Comparison of ENCODE assay signal across 7 cellular contexts in the genomic region with DNA sequence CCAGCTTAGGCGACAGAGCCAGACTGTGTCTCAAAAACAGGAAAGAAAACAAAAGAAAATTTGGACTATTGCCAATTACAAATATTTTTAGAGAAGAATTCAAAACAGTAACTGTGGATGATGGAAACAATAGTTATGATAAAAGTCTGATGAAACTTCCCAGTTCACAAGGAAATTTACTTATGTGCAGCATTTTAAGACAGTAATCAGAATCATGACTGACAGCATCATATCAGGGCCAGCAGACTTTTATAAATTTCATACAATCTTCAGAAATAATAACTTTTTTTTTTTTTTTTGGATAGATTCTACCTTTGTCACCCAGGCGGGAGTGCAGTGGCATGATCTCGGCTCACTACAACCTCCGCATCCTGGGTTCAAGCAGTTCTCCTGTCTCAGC. TPM values are rescaled to one million over a fixed set of nuclear protein-coding genes. Genes with fewer than 3 reads are reported as not detected.
DNase-seq lines count a peak whose midpoint lies in the region; ATAC-seq and TF ChIP-seq lines count a peak whose summit lies in the region.
"Not testable (repeated sequence)": the region's sequence is repeated elsewhere in the genome, so short reads cannot be mapped to it uniquely, and the experiment has no call there.

Gene NPIPB5, plus strand, starts transcription at position 301 of the 400 bp plus-strand sequence. CDS start 2,911 bp downstream, outside the sequence.

- DNase-seq in HT-29 (ENCODE audit: low spot score); activated CD4-positive, alpha-beta T cell treated with anti-CD3 and anti-CD28 coated beads, Interleukin-2, amount 10 ng/mL, durations not matched to agents 24 days and 14 days; body of pancreas; fibroblast of lung (ENCODE audit: low read depth in 2 of 2); kidney epithelial cell (ENCODE audit: low read depth); natural killer cell treated with Interleukin-12 subunit alpha and Interleukin-12 subunit beta and Interleukin-15 and Interleukin-18, amount 100 ng/mL, for 72 hours (ENCODE audit: low spot score); spleen: not testable (repeated sequence)

- TF ChIP-seq CTCF in body of pancreas (IDR thresholded peaks at IDR 0.05); fibroblast of lung (conservative IDR thresholded peaks at IDR 0.05 in 1 of 2, IDR thresholded peaks at IDR 0.05 in 1 of 2; ENCODE audit: low read depth in 1 of 2, low read length in 2 of 2); kidney epithelial cell (IDR thresholded peaks at IDR 0.05; ENCODE audit: insufficient read depth, low read length, poor library complexity, severe bottlenecking); spleen (IDR thresholded peaks at IDR 0.05 in 8 of 11, conservative IDR thresholded peaks at IDR 0.05 in 3 of 11): not testable (repeated sequence)

- no CpG with 5 or more reads among the region's 4 CpGs for WGBS in body of pancreas, 2 donors
- no CpG with 5 or more reads among the region's 4 CpGs for WGBS in spleen, 5 donors

- H3K27ac Mint-ChIP-seq in activated CD4-positive, alpha-beta T cell treated with anti-CD3 and anti-CD28 coated beads, Interleukin-2, amount 10 ng/mL, durations not matched to agents 24 days and 14 days; natural killer cell treated with Interleukin-12 subunit alpha and Interleukin-12 subunit beta and Interleukin-15 and Interleukin-18, amount 100 ng/mL, for 72 hours: not testable (repeated sequence)

- intact Hi-C loops in activated CD4-positive, alpha-beta T cell treated with anti-CD3 and anti-CD28 coated beads, Interleukin-2, amount 10 ng/mL, durations not matched to agents 24 days and 14 days (cut with micrococcal nuclease); body of pancreas (cut with DNase I); spleen (cut with DNase I; ENCODE audit: low total_unique reads): not testable (repeated sequence)

- not testable (repeated sequence) for H3K4me1 ChIP-seq in body of pancreas; fibroblast of lung (ENCODE audit: control insufficient read depth, extremely low read depth, insufficient read depth, low read length); spleen

- H3K27ac ChIP-seq in body of pancreas; fibroblast of lung (ENCODE audit: insufficient read depth, low read length); spleen: not testable (repeated sequence)

- not testable (repeated sequence) for H4K20me1 ChIP-seq in fibroblast of lung (ENCODE audit: control insufficient read depth, extremely low read depth, insufficient read depth, low read length)

- not testable (repeated sequence) for H3K4me2 ChIP-seq in fibroblast of lung (ENCODE audit: extremely low read depth, insufficient read depth, low read length)

- H3K9me3 Mint-ChIP-seq in activated CD4-positive, alpha-beta T cell treated with anti-CD3 and anti-CD28 coated beads, Interleukin-2, amount 10 ng/mL, durations not matched to agents 24 days and 14 days; natural killer cell treated with Interleukin-12 subunit alpha and Interleukin-12 subunit beta and Interleukin-15 and Interleukin-18, amount 100 ng/mL, for 72 hours: not testable (repeated sequence)

- not testable (repeated sequence) for H3K79me2 ChIP-seq in fibroblast of lung (ENCODE audit: control insufficient read depth, insufficient read depth, low read length)

- not testable (repeated sequence) for H3K4me3 ChIP-seq in body of pancreas; fibroblast of lung (replicated peaks in 1 of 4; ENCODE audit: control extremely low read depth in 1 of 4, insufficient read depth in 1 of 4, low read depth in 3 of 4, low read length in 4 of 4); kidney epithelial cell (ENCODE audit: low read depth, low read length); spleen

- H2AFZ ChIP-seq in fibroblast of lung (ENCODE audit: low read length), result not testable (repeated sequence)

- not testable (repeated sequence) for H3K36me3 Mint-ChIP-seq in activated CD4-positive, alpha-beta T cell treated with anti-CD3 and anti-CD28 coated beads, Interleukin-2, amount 10 ng/mL, durations not matched to agents 24 days and 14 days (ENCODE audit: low read depth); natural killer cell treated with Interleukin-12 subunit alpha and Interleukin-12 subunit beta and Interleukin-15 and Interleukin-18, amount 100 ng/mL, for 72 hours

- H3K9me3 ChIP-seq in body of pancreas; fibroblast of lung (ENCODE audit: control insufficient read depth, insufficient read depth, low read depth, low read length); spleen: not testable (repeated sequence)

- not testable (repeated sequence) for H3K4me1 Mint-ChIP-seq in activated CD4-positive, alpha-beta T cell treated with anti-CD3 and anti-CD28 coated beads, Interleukin-2, amount 10 ng/mL, durations not matched to agents 24 days and 14 days; natural killer cell treated with Interleukin-12 subunit alpha and Interleukin-12 subunit beta and Interleukin-15 and Interleukin-18, amount 100 ng/mL, for 72 hours (ENCODE audit: low read depth in 2 of 2)

- H3K4me3 Mint-ChIP-seq in activated CD4-positive, alpha-beta T cell treated with anti-CD3 and anti-CD28 coated beads, Interleukin-2, amount 10 ng/mL, durations not matched to agents 24 days and 14 days; natural killer cell treated with Interleukin-12 subunit alpha and Interleukin-12 subunit beta and Interleukin-15 and Interleukin-18, amount 100 ng/mL, for 72 hours: not testable (repeated sequence)

- not testable (repeated sequence) for H3K36me3 ChIP-seq in body of pancreas (replicated peaks in 1 of 2; ENCODE audit: insufficient read depth in 1 of 2, low read depth in 2 of 2); fibroblast of lung (ENCODE audit: control insufficient read depth, insufficient read depth, low read length); kidney epithelial cell (ENCODE audit: control insufficient read depth, insufficient read depth, low read length); spleen

- not testable (repeated sequence) for H3K9ac ChIP-seq in fibroblast of lung (ENCODE audit: insufficient read depth, low read length)

- not testable (repeated sequence) for H3K27me3 Mint-ChIP-seq in activated CD4-positive, alpha-beta T cell treated with anti-CD3 and anti-CD28 coated beads, Interleukin-2, amount 10 ng/mL, durations not matched to agents 24 days and 14 days; natural killer cell treated with Interleukin-12 subunit alpha and Interleukin-12 subunit beta and Interleukin-15 and Interleukin-18, amount 100 ng/mL, for 72 hours

- not testable (repeated sequence) for TF ChIP-seq POLR2A in body of pancreas (IDR thresholded peaks at IDR 0.05); spleen (IDR thresholded peaks at IDR 0.05)

- not testable (repeated sequence) for H3K27me3 ChIP-seq in body of pancreas; fibroblast of lung (ENCODE audit: control insufficient read depth, insufficient read depth, low read length); kidney epithelial cell (ENCODE audit: control insufficient read depth, insufficient read depth, low read length); spleen (replicated peaks in 1 of 7)

- not testable (repeated sequence) for ATAC-seq in body of pancreas; natural killer cell treated with Interleukin-12 subunit alpha and Interleukin-12 subunit beta and Interleukin-15 and Interleukin-18, amount 100 ng/mL, for 72 hours

RNA-seq across cellular contexts. Expression of gene NPIPB5, which starts in this region (rescaled TPM):
- 56.0 and 74.1 TPM in 2 replicates for total RNA-seq in HT-29 (2014; rRNA removed; shearing (Covaris generic))
- total RNA-seq in activated CD4-positive, alpha-beta T cell treated with anti-CD3 and anti-CD28 coated beads, Interleukin-2, amount 10 ng/mL, durations not matched to agents 24 days and 14 days, result 318 and 346 TPM in 2 replicates
- total RNA-seq in body of pancreas, result 100 to 1,000 TPM; 126 to 132 TPM
- 44.7 and 87.4 TPM in 2 replicates for total RNA-seq in fibroblast of lung
- polyA plus RNA-seq in fibroblast of lung, result 14.3 and 21.5 TPM in 2 replicates
- 10.2 and 17.0 TPM in 2 replicates for polyA plus RNA-seq in fibroblast of lung (2012)
- polyA minus RNA-seq in fibroblast of lung (ENCODE audit: low replicate concordance), result 24.6 and 36.6 TPM in 2 replicates
- total RNA-seq in kidney epithelial cell, result 46.6 and 48.6 TPM in 2 replicates
- total RNA-seq in natural killer cell treated with Interleukin-12 subunit alpha and Interleukin-12 subunit beta and Interleukin-15 and Interleukin-18, amount 100 ng/mL, for 72 hours, result 1,000 to 10,000 TPM in 1 of 2 donors, 100 to 1,000 TPM in 1; 413 to 1,081 TPM
- total RNA-seq in spleen, result 100 to 1,000 TPM; 222 to 625 (median 479) TPM
- 100 to 1,000 TPM in 1 of 3 donors, 10 to 100 TPM in 2; 58.7 to 118 (median 79.5) TPM for polyA plus RNA-seq in spleen
